ENCODE assay signal across 8 cellular contexts in the genomic region with DNA sequence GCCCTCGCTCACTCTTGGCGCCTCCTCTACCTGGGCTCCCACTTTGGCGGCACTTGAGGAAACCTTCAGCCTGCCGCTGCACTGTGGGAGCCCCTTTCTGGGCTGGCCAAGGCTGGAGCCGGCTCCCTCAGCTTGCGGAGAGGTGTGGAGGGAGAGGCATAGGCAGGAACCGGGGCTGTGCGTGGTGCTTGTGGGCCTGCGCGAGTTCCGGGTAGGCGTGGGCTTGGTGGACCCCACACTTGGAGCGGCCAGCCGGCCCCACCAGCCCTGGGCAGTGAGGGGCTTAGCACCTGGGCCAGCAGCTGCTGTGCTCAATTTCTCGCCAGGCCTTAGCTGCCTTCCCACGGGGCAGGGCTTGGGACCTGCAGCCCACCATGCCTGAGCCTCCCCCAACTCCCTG. TPM values are rescaled to one million over a fixed set of nuclear protein-coding genes. Genes with fewer than 3 reads are reported as not detected.
"Had no signal": no experiment of that assay in that cellular context is flagged by ENCODE, and none has a peak within 500 bp of the region (broad histone marks: within the 10 kb centered on the region; RNA-seq: fewer than 3 reads in every experiment).

No MANE protein-coding gene starts in this region.

RNA-seq across cellular contexts. Expression of gene SELP, which starts 31.1 kb away (rescaled TPM):
- total RNA-seq: OCI-LY7, PC-3, PC-9, RPMI7951, SJCRH30, SJSA1, SK-MEL-5 had no signal
- polyA plus RNA-seq: SK-N-SH had no signal

RNA-seq across cellular contexts. Expression of gene SELL, which starts 50.4 kb away (rescaled TPM):
- total RNA-seq: SJCRH30, SK-MEL-5 had no signal
